ENCODE assay signal across 21 cellular contexts in genomic region chr19:45244133-45244532, GRCh38. TPM values are rescaled to one million over a fixed set of nuclear protein-coding genes. Genes with fewer than 3 reads are reported as not detected.
"Had no signal": no experiment of that assay in that cellular context is flagged by ENCODE, and none has a peak within 500 bp of the region (broad histone marks: within the 10 kb centered on the region; RNA-seq: fewer than 3 reads in every experiment).

No MANE protein-coding gene starts in this region.

- H3K36me3 ChIP-seq: cardiac muscle cell, suprapubic skin, transverse colon had no signal

- ATAC-seq: activated CD8-positive, alpha-beta memory T cell treated with anti-CD3 and anti-CD28 coated beads, Interleukin-2, amount 10 ng/mL, durations not matched to agents 7 days and 5 days; naive thymus-derived CD8-positive, alpha-beta T cell had no signal

- H3K9me3 ChIP-seq: suprapubic skin, transverse colon had no signal

- DNase-seq: activated CD4-positive, alpha-beta memory T cell treated with anti-CD3 and anti-CD28 coated beads, Interleukin-2, amount 10 ng/mL, durations not matched to agents 7 days and 5 days; activated CD4-positive, alpha-beta T cell treated with anti-CD3 and anti-CD28 coated beads for 48 hours; activated CD4-positive, CD25-positive, alpha-beta regulatory T cell; activated CD8-positive, alpha-beta memory T cell treated with anti-CD3 and anti-CD28 coated beads, Interleukin-2, amount 10 ng/mL, durations not matched to agents 7 days and 5 days; activated naive CD4-positive, alpha-beta T cell; activated naive CD8-positive, alpha-beta T cell treated with anti-CD3 and anti-CD28 coated beads for 36 hours; amniotic stem cell; dermis blood vessel endothelial cell; foreskin melanocyte; naive thymus-derived CD8-positive, alpha-beta T cell; occipital lobe; stimulated activated CD4-positive, alpha-beta T cell treated with anti-CD3 and anti-CD28 coated beads, Interleukin-15, amount 100 ng/mL, for 24 hours; stimulated activated CD4-positive, alpha-beta T cell treated with anti-CD3 and anti-CD28 coated beads, Interleukin-2, amount 100 ng/mL, for 48 hours; T-helper 1 cell; T-helper 9 cell; transverse colon had no signal

- H3K4me3 Mint-ChIP-seq: activated CD4-positive, alpha-beta memory T cell treated with anti-CD3 and anti-CD28 coated beads, Interleukin-2, amount 10 ng/mL, durations not matched to agents 7 days and 5 days; activated CD8-positive, alpha-beta memory T cell treated with anti-CD3 and anti-CD28 coated beads, Interleukin-2, amount 10 ng/mL, durations not matched to agents 7 days and 5 days; activated naive CD8-positive, alpha-beta T cell treated with anti-CD3 and anti-CD28 coated beads for 36 hours; naive thymus-derived CD8-positive, alpha-beta T cell; stimulated activated naive CD8-positive, alpha-beta T cell treated with anti-CD3 and anti-CD28 coated beads, Interleukin-15, Interleukin-2, amounts not matched to agents 100 ng/mL and 50 ng/mL, for 24 hours had no signal

- H3K4me1 Mint-ChIP-seq: activated naive CD8-positive, alpha-beta T cell treated with anti-CD3 and anti-CD28 coated beads for 36 hours had no signal

- H3K36me3 Mint-ChIP-seq: activated CD8-positive, alpha-beta memory T cell treated with anti-CD3 and anti-CD28 coated beads, Interleukin-2, amount 10 ng/mL, durations not matched to agents 7 days and 5 days; activated naive CD8-positive, alpha-beta T cell treated with anti-CD3 and anti-CD28 coated beads for 36 hours; naive thymus-derived CD8-positive, alpha-beta T cell had no signal

- H3K27ac ChIP-seq: cardiac muscle cell, suprapubic skin, transverse colon had no signal

- H3K27ac Mint-ChIP-seq: activated CD4-positive, alpha-beta memory T cell treated with anti-CD3 and anti-CD28 coated beads, Interleukin-2, amount 10 ng/mL, durations not matched to agents 7 days and 5 days; activated CD8-positive, alpha-beta memory T cell treated with anti-CD3 and anti-CD28 coated beads, Interleukin-2, amount 10 ng/mL, durations not matched to agents 7 days and 5 days; activated naive CD8-positive, alpha-beta T cell treated with anti-CD3 and anti-CD28 coated beads for 36 hours; progenitor cell of endocrine pancreas; stimulated activated naive CD8-positive, alpha-beta T cell treated with anti-CD3 and anti-CD28 coated beads, Interleukin-15, Interleukin-2, amounts not matched to agents 100 ng/mL and 50 ng/mL, for 24 hours had no signal

- H3K9me3 Mint-ChIP-seq: activated CD4-positive, alpha-beta memory T cell treated with anti-CD3 and anti-CD28 coated beads, Interleukin-2, amount 10 ng/mL, durations not matched to agents 7 days and 5 days; activated naive CD8-positive, alpha-beta T cell treated with anti-CD3 and anti-CD28 coated beads for 36 hours; naive thymus-derived CD8-positive, alpha-beta T cell; stimulated activated naive CD8-positive, alpha-beta T cell treated with anti-CD3 and anti-CD28 coated beads, Interleukin-15, Interleukin-2, amounts not matched to agents 100 ng/mL and 50 ng/mL, for 24 hours had no signal

- H3K27me3 ChIP-seq: suprapubic skin, transverse colon had no signal

- H3K4me3 ChIP-seq: cardiac muscle cell, suprapubic skin, transverse colon had no signal

RNA-seq across cellular contexts. Expression of gene EXOC3L2, which starts 1.1 kb away (rescaled TPM):
- total RNA-seq: activated CD4-positive, alpha-beta memory T cell treated with anti-CD3 and anti-CD28 coated beads, Interleukin-2, amount 10 ng/mL, durations not matched to agents 7 days and 5 days; activated CD8-positive, alpha-beta memory T cell treated with anti-CD3 and anti-CD28 coated beads, Interleukin-2, amount 10 ng/mL, durations not matched to agents 7 days and 5 days; activated naive CD8-positive, alpha-beta T cell treated with anti-CD3 and anti-CD28 coated beads for 36 hours; kidney epithelial cell; naive thymus-derived CD8-positive, alpha-beta T cell; occipital lobe; progenitor cell of endocrine pancreas had no signal
- polyA plus RNA-seq: naive thymus-derived CD8-positive, alpha-beta T cell had no signal
